Comparison of ENCODE assay signal across 1 cellular context in the genomic region with DNA sequence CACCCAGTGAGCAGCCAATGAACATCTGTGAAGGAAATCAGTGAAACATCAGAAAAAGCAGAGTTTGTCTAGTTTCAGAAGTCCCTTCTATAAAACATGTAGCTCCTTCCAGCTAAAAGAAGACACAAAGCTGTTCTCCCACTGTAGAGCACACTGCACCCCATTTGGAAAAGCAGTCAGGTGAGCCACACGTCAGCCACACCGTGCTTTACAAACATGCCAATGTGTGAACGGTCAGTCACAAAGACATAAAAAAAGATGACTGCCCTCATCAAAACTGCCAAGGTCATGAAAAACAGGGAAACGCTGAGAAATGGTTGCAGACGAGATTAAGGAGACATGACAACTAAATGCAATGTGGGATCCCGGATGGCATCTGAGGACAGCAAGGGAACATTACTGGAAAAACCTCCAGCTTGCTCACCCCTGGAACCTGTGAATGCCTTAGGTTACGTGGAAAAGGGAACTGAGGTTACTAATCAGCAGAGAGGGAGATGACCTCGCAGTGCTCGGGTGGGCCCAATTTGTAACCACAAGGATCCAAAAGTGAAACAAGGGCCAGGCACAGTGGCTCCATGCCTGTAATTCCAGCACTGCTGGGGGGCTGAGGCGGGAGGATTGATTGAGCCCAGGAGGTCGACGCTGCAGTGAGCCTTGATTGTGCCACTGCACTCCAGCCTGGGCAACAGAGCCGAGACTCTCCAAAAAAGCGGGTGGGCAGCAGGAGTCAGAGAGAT.
TF ChIP-seq lines count a peak whose summit lies in the region.

No MANE protein-coding gene starts in this region.

TF ChIP-seq in IMR-90, 13 proteins besides CTCF, POLR2A, EP300 and RAD21 (continued from another document):
- no peak for TF ChIP-seq FOS (IDR thresholded peaks at IDR 0.05; ENCODE audit: low read depth, low read length)
- TF ChIP-seq MAZ (IDR thresholded peaks at IDR 0.05; ENCODE audit: borderline replicate concordance, low read depth, low read length): no peak
